Comparison of ENCODE assay signal across 12 cellular contexts in genomic region chr2:219003267-219003634, GRCh38. TPM values are rescaled to one million over a fixed set of nuclear protein-coding genes. Genes with fewer than 3 reads are reported as not detected.
A peak's percentile ranks its signal among the peaks of the same experiment; 100 is the strongest.
DNase-seq lines count a peak whose midpoint lies in the region; ATAC-seq and TF ChIP-seq lines count a peak whose summit lies in the region.
"Had no signal": no experiment of that assay in that cellular context is flagged by ENCODE, and none has a peak within 500 bp of the region (broad histone marks: within the 10 kb centered on the region; RNA-seq: fewer than 3 reads in every experiment).

No MANE protein-coding gene starts in this region.

- no peaks in the 10 kb centered on the region for H3K79me2 ChIP-seq in PC-9 (ENCODE audit: low read depth)

- peak overlapping the region; percentile 87 for H3K4me2 ChIP-seq in PC-9

- H3K27ac ChIP-seq in PC-9 (no peak overlapping the region), spleen (no peak overlapping the region)

- BruUV-seq in PC-9 (replicated peaks; lab: Mats Ljungman, UMichigan): no TSS peak

- H3K9me3 ChIP-seq in PC-9 (ENCODE audit: insufficient read depth, low read depth) (no peaks in the 10 kb centered on the region), spleen (no peaks in the 10 kb centered on the region)

- CTCF ChIA-PET in PC-9 (lab: Charles Lee): interaction anchor here (0.5 kb wide), 1 partner anchor 164 kb away, joined by 9 read pairs; no protein-coding TSS in a partner anchor

- H2AFZ ChIP-seq in PC-9: peak overlapping the region; percentile 79; the same call in 1 of the 2 replicates

- H3K27me3 ChIP-seq in PC-9 (ENCODE audit: insufficient read depth, low read depth) (peaks cover 19% of the 10 kb centered on the region), spleen (replicated peaks in 1 of 7) (peaks cover 15 to 100% (median 69%) of the 10 kb centered on the region in 7 donors)

- H3K36me3 ChIP-seq in PC-9 (ENCODE audit: low read depth): no peaks in the 10 kb centered on the region
- no peaks in the 10 kb centered on the region for H3K36me3 ChIP-seq in spleen

- intact Hi-C loops in PC-9 (cut with micrococcal nuclease; ENCODE audit: unreplicated experiment) (loop anchor here (5.0 kb wide), 3 partner anchors 126 to 154 kb away; no protein-coding TSS in a partner anchor), spleen (cut with DNase I; ENCODE audit: low total_unique reads) (no loop called here)

- H3K4me1 ChIP-seq in PC-9 (replicated peaks; ENCODE audit: insufficient read depth) (0 out of 2 replicates have a peak, but pooled peaks cover 5% of the 10 kb centered on the region), spleen (peaks cover 20 to 30% (median 26%) of the 10 kb centered on the region in 6 donors)

- H3F3A ChIP-seq in PC-9 (ENCODE audit: insufficient read depth, low read depth): 0 out of 2 replicates have a peak, but pooled peaks cover 3% of the 10 kb centered on the region

- H3K9me2 ChIP-seq in PC-9 (ENCODE audit: insufficient read depth): no peaks in the 10 kb centered on the region

- WGBS in spleen, 5 donors: 7 to 15% (median 10%) methylated on average over 10 to 20 of the region's 20 CpGs

- POLR2A ChIA-PET in PC-9 (lab: Charles Lee; ENCODE audit: unreplicated experiment): no interaction called here

- no peak for TF ChIP-seq POLR2A in spleen (IDR thresholded peaks at IDR 0.05)

- H4K20me1 ChIP-seq in PC-9 (ENCODE audit: insufficient read depth): no peaks in the 10 kb centered on the region

- no peak for ATAC-seq in HG03139 (IDR thresholded peaks at IDR 0.05; ENCODE audit: unreplicated experiment)
- no peak for ATAC-seq in HG02571 (IDR thresholded peaks at IDR 0.05; ENCODE audit: unreplicated experiment)

- DNase-seq in NCI-H82 (lab: John Stamatoyannopoulos, UW): peak; percentile 53
- no peak for DNase-seq in NCI-H82 treated with DMSO at 0.1 percent for 48 hours (lab: John Stamatoyannopoulos, UW; ENCODE audit: unreplicated experiment)
- DNase-seq in PC-9: no peak
- DNase-seq in spleen: no peak
- DNase-seq in NCI-H1092 (lab: John Stamatoyannopoulos, UW): no peak
- DNase-seq: GF-D8, HFFc6 had no signal

- H3K4me3 ChIP-seq in PC-9 (peak overlapping the region; percentile 55; the same call in 1 of the 2 replicates), iPS-11a (ENCODE audit: low read depth, low read length) (peak overlapping the region; percentile 41), spleen (peak overlapping the region in 6 of 8 donors; percentile 5 to 59 (median 22))

- no peak for TF ChIP-seq CTCF in PC-9 (conservative IDR thresholded peaks at IDR 0.05)
- peak in 1 of 11 experiments; percentile 19 for TF ChIP-seq CTCF in spleen (IDR thresholded peaks at IDR 0.05 in 8 of 11, conservative IDR thresholded peaks at IDR 0.05 in 3 of 11)

RNA-seq across cellular contexts. Expression of gene CRYBA2, which starts 10.0 kb away (rescaled TPM):
- total RNA-seq in PC-9 (2021) (not detected in 2 replicates), spleen (not detected)
- polyA plus RNA-seq in spleen: not detected
- total RNA-seq: HFFc6, myocyte, RPMI7951 had no signal

RNA-seq across cellular contexts. Expression of gene FEV, which starts 18.3 kb away (rescaled TPM):
- total RNA-seq in PC-9 (2021) (not detected in 2 replicates), spleen (not detected)
- polyA plus RNA-seq in spleen: not detected
- total RNA-seq: HFFc6, myocyte, RPMI7951 had no signal

RNA-seq across cellular contexts. Expression of gene CFAP65, which starts 38.1 kb away (rescaled TPM):
- not detected in 2 replicates for total RNA-seq in PC-9 (2021)
- under 1 TPM in 1 of 7 donors, not detected in 6; 0.28 TPM for total RNA-seq in spleen
- not detected for polyA plus RNA-seq in spleen
- total RNA-seq: HFFc6 had no signal

RNA-seq across cellular contexts. Expression of gene CDK5R2, which starts 43.8 kb away (rescaled TPM):
- 0.17 and 0.20 TPM in 2 replicates for total RNA-seq in PC-9 (2021)
- total RNA-seq in spleen: not detected
- not detected for polyA plus RNA-seq in spleen

RNA-seq across cellular contexts. Expression of gene IHH, which starts 57.5 kb away (rescaled TPM):
- total RNA-seq in PC-9 (2021) (not detected in 2 replicates), spleen (not detected)
- under 1 TPM in 2 of 3 donors, not detected in 1; 0.06 to 0.13 TPM for polyA plus RNA-seq in spleen
- total RNA-seq: HFFc6, myocyte, RPMI7951 had no signal
